15 cellular contexts compared by ENCODE assay signal in the genomic region with DNA sequence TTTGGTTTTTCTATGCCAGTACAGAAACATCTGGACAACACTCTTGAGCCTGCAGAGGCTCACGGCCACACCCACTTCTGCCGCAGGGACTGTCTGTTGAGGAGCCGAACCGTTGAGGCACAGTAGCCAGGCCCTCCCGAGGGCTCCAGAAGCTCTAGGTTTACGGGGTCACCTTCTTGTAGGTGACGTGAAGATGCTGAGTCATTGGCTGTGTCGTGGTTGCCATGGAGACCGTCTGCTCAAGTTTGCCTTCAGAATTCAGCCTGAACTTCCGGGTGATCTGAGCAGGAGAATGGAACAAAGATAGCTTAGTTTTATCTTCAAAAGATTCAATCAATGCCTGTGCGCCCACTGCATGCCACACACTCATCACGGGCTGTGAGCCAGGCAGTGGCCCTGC. TPM values are rescaled to one million over a fixed set of nuclear protein-coding genes. Genes with fewer than 3 reads are reported as not detected.
DNase-seq lines count a peak whose midpoint lies in the region; ATAC-seq and TF ChIP-seq lines count a peak whose summit lies in the region.
"Had no signal": no experiment of that assay in that cellular context is flagged by ENCODE, and none has a peak within 500 bp of the region (broad histone marks: within the 10 kb centered on the region; RNA-seq: fewer than 3 reads in every experiment).

No MANE protein-coding gene starts in this region.

- DNase-seq in HCEC 1CT, result peak; percentile 23
- DNase-seq in RPMI7951 (ENCODE audit: low read depth), result peak; percentile 41
- peak; percentile 30 to 82 for DNase-seq in fibroblast of lung (ENCODE audit: low read depth in 2 of 2)
- DNase-seq in putamen (ENCODE audit: low spot score), result peak; percentile 43
- DNase-seq in cerebellar cortex (ENCODE audit: low spot score), result no peak
- DNase-seq in activated CD4-positive, alpha-beta T cell treated with anti-CD3 and anti-CD28 coated beads, Interleukin-2, amount 50 U/mL, for 4 hours, result no peak
- DNase-seq: activated gamma-delta T cell treated with Interleukin-2 at 50 U/mL for 16 hours; left ventricle myocardium superior; naive thymus-derived CD4-positive, alpha-beta T cell; NCI-H1105 treated with DMSO at 0.1 percent for 48 hours; NCI-H345; retina; stimulated activated CD4-positive, alpha-beta T cell treated with anti-CD3 and anti-CD28 coated beads, Interleukin-2, amount 100 ng/mL, for 48 hours; tibial artery had no signal

- peaks cover 8% of the 10 kb centered on the region for H3K36me3 ChIP-seq in fibroblast of lung (ENCODE audit: control insufficient read depth, insufficient read depth, low read length)

- peaks cover 2% of the 10 kb centered on the region for H3K9me3 ChIP-seq in fibroblast of lung (ENCODE audit: control insufficient read depth, insufficient read depth, low read depth, low read length)

- H3K27me3 ChIP-seq in fibroblast of lung (ENCODE audit: control insufficient read depth, insufficient read depth, low read length), result no peaks in the 10 kb centered on the region
- H3K27me3 ChIP-seq: tibial artery had no signal

- no peaks in the 10 kb centered on the region for H3K79me2 ChIP-seq in fibroblast of lung (ENCODE audit: control insufficient read depth, insufficient read depth, low read length)

- no peak for ATAC-seq in GM21723 (IDR thresholded peaks at IDR 0.05; ENCODE audit: unreplicated experiment)
- ATAC-seq: left ventricle myocardium superior; naive thymus-derived CD4-positive, alpha-beta T cell had no signal

- no peak for TF ChIP-seq CTCF in fibroblast of lung (conservative IDR thresholded peaks at IDR 0.05 in 1 of 2, IDR thresholded peaks at IDR 0.05 in 1 of 2; ENCODE audit: low read depth in 1 of 2, low read length in 2 of 2)

- no peak overlapping the region for H3K27ac ChIP-seq in fibroblast of lung (ENCODE audit: insufficient read depth, low read length)
- H3K27ac ChIP-seq: tibial artery had no signal

- H3K4me1 ChIP-seq in fibroblast of lung (ENCODE audit: control insufficient read depth, extremely low read depth, insufficient read depth, low read length), result no peaks in the 10 kb centered on the region
- H3K4me1 ChIP-seq: tibial artery had no signal

- H2AFZ ChIP-seq in fibroblast of lung (ENCODE audit: low read length), result no peak overlapping the region

- no peak overlapping the region for H3K4me3 ChIP-seq in fibroblast of lung (replicated peaks in 1 of 4; ENCODE audit: control extremely low read depth in 1 of 4, insufficient read depth in 1 of 4, low read depth in 3 of 4, low read length in 4 of 4)
- H3K4me3 ChIP-seq: tibial artery had no signal

- no peaks in the 10 kb centered on the region for H4K20me1 ChIP-seq in fibroblast of lung (ENCODE audit: control insufficient read depth, extremely low read depth, insufficient read depth, low read length)

- H3K9ac ChIP-seq in fibroblast of lung (ENCODE audit: insufficient read depth, low read length), result no peak overlapping the region

- no peak overlapping the region for H3K4me2 ChIP-seq in fibroblast of lung (ENCODE audit: extremely low read depth, insufficient read depth, low read length)

RNA-seq across cellular contexts. Expression of a gene that starts 25.9 kb away (rescaled TPM):
- 13.1 and 13.2 TPM in 2 replicates for total RNA-seq in RPMI7951 (2014; rRNA removed; shearing (Covaris generic))
- 38.5 and 42.4 TPM in 2 replicates for total RNA-seq in fibroblast of lung
- 14.8 and 21.2 TPM in 2 replicates for polyA plus RNA-seq in fibroblast of lung
- 27.7 and 32.1 TPM in 2 replicates for polyA plus RNA-seq in fibroblast of lung (2012)
- 21.0 and 40.2 TPM in 2 replicates for polyA minus RNA-seq in fibroblast of lung (ENCODE audit: low replicate concordance)

RNA-seq across cellular contexts. Expression of a gene that starts 52.5 kb away (rescaled TPM):
- total RNA-seq in RPMI7951 (2014; rRNA removed; shearing (Covaris generic)), result 33.0 and 33.5 TPM in 2 replicates
- total RNA-seq in fibroblast of lung, result 40.6 and 47.7 TPM in 2 replicates
- polyA plus RNA-seq in fibroblast of lung, result 19.3 and 27.7 TPM in 2 replicates
- 40.2 and 56.7 TPM in 2 replicates for polyA plus RNA-seq in fibroblast of lung (2012)
- 77.1 and 106 TPM in 2 replicates for polyA minus RNA-seq in fibroblast of lung (ENCODE audit: low replicate concordance)

RNA-seq across cellular contexts. Expression of a gene that starts 53.0 kb away (rescaled TPM):
- total RNA-seq in RPMI7951 (2014; rRNA removed; shearing (Covaris generic)), result 66.2 and 79.8 TPM in 2 replicates
- 30.0 and 45.1 TPM in 2 replicates for total RNA-seq in fibroblast of lung
- 76.2 and 95.6 TPM in 2 replicates for polyA plus RNA-seq in fibroblast of lung
- polyA plus RNA-seq in fibroblast of lung (2012), result 58.8 and 74.8 TPM in 2 replicates
- polyA minus RNA-seq in fibroblast of lung (ENCODE audit: low replicate concordance), result 78.7 and 129 TPM in 2 replicates

Comparison
In these comparisons a context has a peak if more than half of its experiments do, and no peak if none do; other contexts are left out.
1. DNase-seq: peak in HCEC 1CT (single experiment), RPMI7951 (single experiment), fibroblast of lung (2 of 2) and putamen (single experiment); none in cerebellar cortex (single experiment) and activated CD4-positive, alpha-beta T cell treated with anti-CD3 and anti-CD28 coated beads, Interleukin-2, amount 50 U/mL, for 4 hours (0 of 2).